ENCODE assay signal across 20 cellular contexts in genomic region chr7:147279951-147280350, GRCh38.
A peak's percentile ranks its signal among the peaks of the same experiment; 100 is the strongest.
DNase-seq lines count a peak whose midpoint lies in the region; ATAC-seq and FAIRE-seq lines count a peak whose summit lies in the region.
"Had no signal": no experiment of that assay in that cellular context is flagged by ENCODE, and none has a peak within 500 bp of the region (broad histone marks: within the 10 kb centered on the region; RNA-seq: fewer than 3 reads in every experiment).

No MANE protein-coding gene starts in this region.

- H3K27ac Mint-ChIP-seq in natural killer cell treated with Interleukin-12 subunit alpha and Interleukin-12 subunit beta and Interleukin-15 and Interleukin-18, amount 100 ng/mL, for 72 hours = no peak overlapping the region
- H3K27ac Mint-ChIP-seq: HFFc6 had no signal

- H3K36me3 Mint-ChIP-seq in natural killer cell treated with Interleukin-12 subunit alpha and Interleukin-12 subunit beta and Interleukin-15 and Interleukin-18, amount 100 ng/mL, for 72 hours = peaks cover 5% of the 10 kb centered on the region

- peak; percentile 64 for FAIRE-seq in frontal cortex (lab: Jason Lieb, UNC)
- FAIRE-seq: A204.1, endometrium, GM12878 had no signal

- no peaks in the 10 kb centered on the region for H3K4me1 Mint-ChIP-seq in natural killer cell treated with Interleukin-12 subunit alpha and Interleukin-12 subunit beta and Interleukin-15 and Interleukin-18, amount 100 ng/mL, for 72 hours (ENCODE audit: low read depth in 2 of 2)

- H3K9me3 Mint-ChIP-seq in natural killer cell treated with Interleukin-12 subunit alpha and Interleukin-12 subunit beta and Interleukin-15 and Interleukin-18, amount 100 ng/mL, for 72 hours = peaks cover 12% of the 10 kb centered on the region

- DNase-seq in NCI-H2107 treated with DMSO at 0.1 percent for 48 hours (lab: John Stamatoyannopoulos, UW; ENCODE audit: unreplicated experiment) (peak; percentile 74), NCI-H2107 (lab: John Stamatoyannopoulos, UW) (no peak), NCI-H345 treated with DMSO at 0.1 percent for 48 hours (lab: John Stamatoyannopoulos, UW; ENCODE audit: unreplicated experiment) (peak; percentile 95), frontal cortex (ENCODE audit: low spot score in 2 of 2) (peak in 1 of 2 donors; percentile 5), NCI-H446 (lab: John Stamatoyannopoulos, UW) (no peak), SHP77 treated with DMSO at 0.1 percent for 48 hours (lab: John Stamatoyannopoulos, UW) (no peak)
- DNase-seq in natural killer cell treated with Interleukin-12 subunit alpha and Interleukin-12 subunit beta and Interleukin-15 and Interleukin-18, amount 100 ng/mL, for 72 hours (ENCODE audit: low spot score) = no peak
- DNase-seq: activated CD4-positive, alpha-beta T cell treated with anti-CD3 and anti-CD28 coated beads, Interleukin-2, amount 50 U/mL, for 4 hours; cerebellar nuclear complex; HFFc6; KG1; mucosa of descending colon; NCI-H2171 treated with DMSO at 0.1 percent for 48 hours; stimulated activated CD4-positive, alpha-beta T cell treated with anti-CD3 and anti-CD28 coated beads, Interleukin-12 subunit alpha, Interleukin-12 subunit beta, amount 100 ng/mL, for 4 hours had no signal

- ATAC-seq in natural killer cell treated with Interleukin-12 subunit alpha and Interleukin-12 subunit beta and Interleukin-15 and Interleukin-18, amount 100 ng/mL, for 72 hours = no peak
- ATAC-seq: gastroesophageal sphincter, GM12878, mucosa of descending colon had no signal

- H3K27ac ChIP-seq in temporal lobe (ENCODE audit: low read depth, low read length) = peak overlapping the region; percentile 38
- H3K27ac ChIP-seq: gastroesophageal sphincter, parathyroid adenoma had no signal

- H3K27me3 Mint-ChIP-seq in natural killer cell treated with Interleukin-12 subunit alpha and Interleukin-12 subunit beta and Interleukin-15 and Interleukin-18, amount 100 ng/mL, for 72 hours = no peaks in the 10 kb centered on the region

- H3K4me3 Mint-ChIP-seq in natural killer cell treated with Interleukin-12 subunit alpha and Interleukin-12 subunit beta and Interleukin-15 and Interleukin-18, amount 100 ng/mL, for 72 hours = no peak overlapping the region
- H3K4me3 Mint-ChIP-seq: HFFc6 had no signal

Comparison
In these comparisons a context has a peak if more than half of its experiments do, and no peak if none do; other contexts are left out.
1. DNase-seq: peak in NCI-H2107 treated with DMSO at 0.1 percent for 48 hours (single experiment) and NCI-H345 treated with DMSO at 0.1 percent for 48 hours (single experiment); none in NCI-H2107 (single experiment), natural killer cell treated with Interleukin-12 subunit alpha and Interleukin-12 subunit beta and Interleukin-15 and Interleukin-18, amount 100 ng/mL, for 72 hours (single experiment), NCI-H446 (0 of 2) and SHP77 treated with DMSO at 0.1 percent for 48 hours (single experiment).